ENCODE assay signal across 32 cellular contexts in the genomic region with DNA sequence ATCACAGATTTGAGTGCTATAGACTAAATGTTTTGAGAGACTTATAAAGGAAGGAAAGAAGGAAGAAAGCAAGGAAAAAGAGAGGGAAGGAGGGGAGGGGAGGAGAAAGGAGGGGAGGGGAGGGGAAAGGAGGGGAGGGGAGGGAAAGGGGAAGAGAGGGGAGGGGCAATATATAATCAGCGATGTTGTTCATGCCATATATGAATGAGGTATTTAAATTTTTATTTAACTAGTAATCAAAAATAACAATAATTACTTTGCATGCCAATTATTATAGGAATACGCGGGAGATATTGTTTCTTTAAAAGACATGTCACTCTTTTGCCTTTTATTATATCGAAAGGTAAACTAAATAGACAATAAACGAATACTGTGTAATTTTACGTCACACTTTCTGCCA.
DNase-seq lines count a peak whose midpoint lies in the region; ATAC-seq, FAIRE-seq and TF ChIP-seq lines count a peak whose summit lies in the region.
"Had no signal": no experiment of that assay in that cellular context is flagged by ENCODE, and none has a peak within 500 bp of the region (broad histone marks: within the 10 kb centered on the region; RNA-seq: fewer than 3 reads in every experiment).

No MANE protein-coding gene starts in this region.

- CTCF ChIA-PET in HepG2 (lab: Yijun Ruan, JAX; ENCODE audit: low intra/inter-chr PET ratio, low total read pairs) (no interaction called here), K562 (lab: Yijun Ruan, JAX; ENCODE audit: low intra/inter-chr PET ratio) (no interaction called here)

- H4K20me1 ChIP-seq in HepG2 (ENCODE audit: insufficient read depth, low read length) (no peaks in the 10 kb centered on the region), K562 (replicated peaks; ENCODE audit: control insufficient read depth, insufficient read depth, low read length) (no peaks in the 10 kb centered on the region)
- H4K20me1 ChIP-seq: BLaER1; BLaER1 treated with 17β-estradiol and CSF1 and Interleukin-3, amounts not matched to agents 10 nM and 100 nM had no signal

- H3K79me2 ChIP-seq in HepG2 (ENCODE audit: insufficient read depth, low read length) (no peaks in the 10 kb centered on the region), K562 (ENCODE audit: control insufficient read depth, insufficient read depth, low read length) (no peaks in the 10 kb centered on the region)

- H3K4me2 ChIP-seq in HepG2 (ENCODE audit: low read depth, low read length) (no peak overlapping the region), K562 (ENCODE audit: insufficient read depth, low read length) (no peak overlapping the region)
- H3K4me2 ChIP-seq: A549; BLaER1; BLaER1 treated with 17β-estradiol and CSF1 and Interleukin-3, amounts not matched to agents 10 nM and 100 nM had no signal

- TF ChIP-seq POLR2A in HepG2 (IDR thresholded peaks at IDR 0.05; ENCODE audit: insufficient read depth in 1 of 2, low read depth in 2 of 2, low read length in 2 of 2) (no peak), right lobe of liver (IDR thresholded peaks at IDR 0.05) (no peak), K562 (conservative IDR thresholded peaks at IDR 0.05) (no peak)

- TF ChIP-seq CTCF in HepG2 (CRISPR knock-in tag; IDR thresholded peaks at IDR 0.05) (no peak), right lobe of liver (IDR thresholded peaks at IDR 0.05) (no peak), K562 (IDR thresholded peaks at IDR 0.05 in 2 of 3, conservative IDR thresholded peaks at IDR 0.05 in 1 of 3; ENCODE audit: insufficient read depth in 2 of 3, low read depth in 1 of 3, low read length in 3 of 3) (no peak)

- in situ Hi-C loops in HepG2 (cut with HindIII; ENCODE audit: extremely low pct_ligation_motif_present, low pct_unique_long_range_greater_than_20kb) (no loop called here), K562 (cut with MboI) (no loop called here)

- H3K4me1 ChIP-seq in HepG2 (ENCODE audit: insufficient read depth, low read length), result no peaks in the 10 kb centered on the region
- H3K4me1 ChIP-seq in right lobe of liver, result no peaks in the 10 kb centered on the region
- H3K4me1 ChIP-seq in K562 (replicated peaks in 1 of 2; ENCODE audit: control insufficient read depth in 2 of 2, insufficient read depth in 2 of 2, low read length in 2 of 2), result peaks cover 0 to 3% of the 10 kb centered on the region in 2 experiments; a peak in 2 of 5 replicates
- H3K4me1 ChIP-seq: A549; BE2C; BLaER1; BLaER1 treated with 17β-estradiol and CSF1 and Interleukin-3, amounts not matched to agents 10 nM and 100 nM; Caco-2 had no signal

- H2AFZ ChIP-seq in HepG2 (ENCODE audit: low read length), result no peak overlapping the region
- H2AFZ ChIP-seq in K562 (ENCODE audit: low read depth, low read length), result no peak overlapping the region

- TF ChIP-seq EP300 in HepG2 (IDR thresholded peaks at IDR 0.05; ENCODE audit: low read depth in 2 of 2, low read length in 2 of 2) (no peak), HepG2 (CRISPR knock-in tag; IDR thresholded peaks at IDR 0.05; ENCODE audit: borderline replicate concordance) (no peak), K562 (IDR thresholded peaks at IDR 0.05; ENCODE audit: low read length) (no peak)

- DNase-seq in HepG2 (ENCODE audit: low spot score) (no peak), right lobe of liver (no peak), NCI-H69 (lab: John Stamatoyannopoulos, UW) (peak; percentile 18), K562 (ENCODE audit: extremely low read depth in 1 of 4, low spot score in 3 of 4) (no peak), LoVo (ENCODE audit: low spot score) (no peak), retina (no peak)
- DNase-seq: 8988T; ACHN; AML-193; BE2C; C1 segment of cervical spinal cord; Caco-2; Calu3; CD4-positive, alpha-beta memory T cell; CD4-positive, alpha-beta T cell; CD4-positive, CD25-positive, alpha-beta regulatory T cell; CD8-positive, alpha-beta memory T cell; CD8-positive, alpha-beta T cell; COR-L47; DMS 273 treated with DMSO at 0.1 percent for 48 hours; DMS153; DMS53; DMS79; DMS79 treated with DMSO at 0.1 percent for 48 hours; DND-41; EL had no signal

- H3K27ac ChIP-seq in HepG2 (ENCODE audit: extremely low read length, insufficient read depth, low read length) (no peak overlapping the region), right lobe of liver (no peak overlapping the region), K562 (ENCODE audit: extremely low read depth, low read depth, low read length) (no peak overlapping the region)
- H3K27ac ChIP-seq: 22Rv1; A549; BLaER1; BLaER1 treated with 17β-estradiol and CSF1 and Interleukin-3, amounts not matched to agents 10 nM and 100 nM; C4-2B had no signal

- BruUV-seq in HepG2 (replicated peaks; lab: Mats Ljungman, UMichigan) (no TSS peak), K562 (replicated peaks; lab: Mats Ljungman, UMichigan) (no TSS peak)

- POLR2A ChIA-PET in HepG2 (lab: Yijun Ruan, JAX), result no interaction called here
- POLR2A ChIA-PET in K562 (lab: Yijun Ruan, JAX), result interaction anchor here (1.4 kb wide), 1 partner anchor 15 kb away, joined by 3 read pairs; no protein-coding TSS in a partner anchor

- H3K9me3 ChIP-seq in HepG2 (ENCODE audit: low read length) (no peaks in the 10 kb centered on the region), right lobe of liver (no peaks in the 10 kb centered on the region), K562 (replicated peaks; ENCODE audit: control insufficient read depth, insufficient read depth, low read depth, low read length) (no peaks in the 10 kb centered on the region)
- H3K9me3 ChIP-seq: A549; BE2C; BLaER1; BLaER1 treated with 17β-estradiol and CSF1 and Interleukin-3, amounts not matched to agents 10 nM and 100 nM; Caco-2 had no signal

- H3K9ac ChIP-seq in HepG2 (ENCODE audit: insufficient read depth, low read depth, low read length), result no peak overlapping the region
- H3K9ac ChIP-seq in K562 (ENCODE audit: insufficient read depth in 1 of 2, low read depth in 2 of 2, low read length in 2 of 2), result no peak overlapping the region
- H3K9ac ChIP-seq: BLaER1; BLaER1 treated with 17β-estradiol and CSF1 and Interleukin-3, amounts not matched to agents 10 nM and 100 nM had no signal

- H3K36me3 ChIP-seq in HepG2 (replicated peaks in 1 of 2; ENCODE audit: control insufficient read depth in 1 of 2, insufficient read depth in 2 of 2, low read length in 2 of 2), result no peaks in the 10 kb centered on the region
- no peaks in the 10 kb centered on the region for H3K36me3 ChIP-seq in right lobe of liver
- H3K36me3 ChIP-seq in K562 (ENCODE audit: control insufficient read depth, insufficient read depth, low read length), result no peaks in the 10 kb centered on the region
- H3K36me3 ChIP-seq: BE2C; BLaER1; BLaER1 treated with 17β-estradiol and CSF1 and Interleukin-3, amounts not matched to agents 10 nM and 100 nM had no signal

- 21% methylated on average over 6 of the region's 6 CpGs for WGBS in HepG2 (ENCODE audit: low lambda C conversion rate)
- WGBS in right lobe of liver (ENCODE audit: insufficient coverage, low coverage, low lambda C conversion rate, missing lambda C conversion rate), result 66% methylated on average over 6 of the region's 6 CpGs
- 22% methylated on average over 6 of the region's 6 CpGs for WGBS in K562 (ENCODE audit: insufficient coverage, low coverage, missing lambda C conversion rate)

- TF ChIP-seq RAD21 in HepG2 (CRISPR knock-in tag; IDR thresholded peaks at IDR 0.05) (no peak), K562 (CRISPR knock-in tag; conservative IDR thresholded peaks at IDR 0.05 in 1 of 2, IDR thresholded peaks at IDR 0.05 in 1 of 2) (no peak)

- FAIRE-seq in HepG2 (lab: Jason Lieb, UNC) (no peak), K562 (lab: Jason Lieb, UNC) (no peak)
- FAIRE-seq: A549, D721Med had no signal

- no peaks in the 10 kb centered on the region for H3K9me1 ChIP-seq in K562 (ENCODE audit: control insufficient read depth, insufficient read depth, low read length)

- H3K4me3 ChIP-seq in HepG2 (replicated peaks in 1 of 3; ENCODE audit: insufficient read depth in 1 of 3, low read depth in 2 of 3, low read length in 3 of 3), result no peak overlapping the region
- H3K4me3 ChIP-seq in right lobe of liver, result no peak overlapping the region
- H3K4me3 ChIP-seq in K562, result no peak overlapping the region
- H3K4me3 ChIP-seq: A549; BLaER1; BLaER1 treated with 17β-estradiol and CSF1 and Interleukin-3, amounts not matched to agents 10 nM and 100 nM had no signal

- H3K27me3 ChIP-seq in HepG2 (ENCODE audit: control insufficient read depth in 1 of 2, insufficient read depth in 2 of 2, low read length in 2 of 2), result no peaks in the 10 kb centered on the region; a peak in 1 of 5 replicates
- no peaks in the 10 kb centered on the region for H3K27me3 ChIP-seq in right lobe of liver
- no peaks in the 10 kb centered on the region; a peak in 1 of 5 replicates for H3K27me3 ChIP-seq in K562 (ENCODE audit: control insufficient read depth in 2 of 2, insufficient read depth in 2 of 2, low read length in 2 of 2)
- H3K27me3 ChIP-seq: BE2C; BLaER1; BLaER1 treated with 17β-estradiol and CSF1 and Interleukin-3, amounts not matched to agents 10 nM and 100 nM had no signal

- ATAC-seq in HepG2, result no peak
- no peak for ATAC-seq in right lobe of liver
- ATAC-seq in K562, result no peak
- ATAC-seq: A549; CD8-positive, alpha-beta T cell had no signal

- intact Hi-C loops in HepG2 (cut with micrococcal nuclease; ENCODE audit: unreplicated experiment) (no loop called here), right lobe of liver (cut with DNase I) (no loop called here), K562 (cut with micrococcal nuclease) (no loop called here)

TF ChIP-seq in HepG2, 621 proteins besides CTCF, POLR2A, EP300 and RAD21 (continues in another document):
- TF ChIP-seq CCAR2 (optimal IDR thresholded peaks at IDR 0.05; ENCODE audit: low read depth, low read length) (no peak), ZFP62 (CRISPR knock-in tag; IDR thresholded peaks at IDR 0.05) (no peak), PCBP1 (IDR thresholded peaks at IDR 0.05; ENCODE audit: borderline replicate concordance, low read depth, low read length) (0 out of 2 replicates have a peak, but pooled peaks have one; percentile 55)

TF ChIP-seq in K562, 482 proteins besides CTCF, POLR2A, EP300 and RAD21 (continues in another document):
- TF ChIP-seq PRPF4 (IDR thresholded peaks at IDR 0.05; ENCODE audit: insufficient read depth, low read depth, low read length, poor library complexity, severe bottlenecking), result no peak
- TF ChIP-seq NUFIP1 (IDR thresholded peaks at IDR 0.05; ENCODE audit: partially characterized antibody), result no peak
- peak; percentile 92 for TF ChIP-seq HNRNPK (IDR thresholded peaks at IDR 0.05; ENCODE audit: low read depth, low read length, poor library complexity, severe bottlenecking)
- no peak for TF ChIP-seq SETDB1 (IDR thresholded peaks at IDR 0.05; ENCODE audit: low read length)
- TF ChIP-seq HSF4 (CRISPR knock-in tag; IDR thresholded peaks at IDR 0.05; ENCODE audit: borderline replicate concordance), result no peak
